ENCODE assay signal across 9 cellular contexts in genomic region chr2:159968282-159968900, GRCh38.
DNase-seq lines count a peak whose midpoint lies in the region; ATAC-seq, FAIRE-seq and TF ChIP-seq lines count a peak whose summit lies in the region.
"Had no signal": no experiment of that assay in that cellular context is flagged by ENCODE, and none has a peak within 500 bp of the region (broad histone marks: within the 10 kb centered on the region; RNA-seq: fewer than 3 reads in every experiment).

No MANE protein-coding gene starts in this region.

- ATAC-seq in HG02571 (IDR thresholded peaks at IDR 0.05; ENCODE audit: unreplicated experiment) = peak; percentile 40

- TF ChIP-seq POLR2A in transverse colon (IDR thresholded peaks at IDR 0.05) = no peak

- H3K4me1 Mint-ChIP-seq in astrocyte (ENCODE audit: low read depth, unreplicated experiment) = no peaks in the 10 kb centered on the region
- H3K4me1 Mint-ChIP-seq in T-helper 2 cell treated with Interferon-gamma antibody and Interleukin-4, amounts not matched to agents 5 μg/mL and 100 μg/mL, for 36 hours (ENCODE audit: low read depth) = no peaks in the 10 kb centered on the region
- H3K4me1 Mint-ChIP-seq: central memory CD8-positive, alpha-beta T cell had no signal

- H3K27me3 Mint-ChIP-seq in astrocyte (ENCODE audit: low read depth, unreplicated experiment) = no peaks in the 10 kb centered on the region
- H3K27me3 Mint-ChIP-seq in T-helper 2 cell treated with Interferon-gamma antibody and Interleukin-4, amounts not matched to agents 5 μg/mL and 100 μg/mL, for 36 hours (ENCODE audit: low read depth) = no peaks in the 10 kb centered on the region

- WGBS in transverse colon (ENCODE audit: low coverage in 1 of 2), 2 donors = 0 to 11% methylated on average over 1 to 2 of the region's 2 CpGs

- H3K27me3 ChIP-seq in astrocyte (ENCODE audit: insufficient read depth, low read length) = no peaks in the 10 kb centered on the region
- no peaks in the 10 kb centered on the region for H3K27me3 ChIP-seq in transverse colon

- peak; percentile 60 for FAIRE-seq in astrocyte (lab: Jason Lieb, UNC)

- H3K9ac ChIP-seq in astrocyte (ENCODE audit: low read length) = no peak overlapping the region

- H3K4me1 ChIP-seq in astrocyte (ENCODE audit: insufficient read depth, low read length) = no peaks in the 10 kb centered on the region
- H3K4me1 ChIP-seq in transverse colon = no peaks in the 10 kb centered on the region

- DNase-seq in stimulated activated CD4-positive, alpha-beta T cell treated with anti-CD3 and anti-CD28 coated beads, Interleukin-1b, Interleukin-23, amount 100 ng/mL, for 48 hours = peak; percentile 4
- no peak for DNase-seq in stimulated activated CD4-positive, alpha-beta T cell treated with anti-CD3 and anti-CD28 coated beads, Interleukin-2, amount 100 ng/mL, for 24 hours
- DNase-seq in NCI-H2171 (lab: John Stamatoyannopoulos, UW) (peak; percentile 55), astrocyte (ENCODE audit: low read depth) (peak; percentile 22), iPS-NIHi7 (ENCODE audit: extremely low spot score) (peak; percentile 80), transverse colon (peak; percentile 8)
- DNase-seq in T-helper 2 cell treated with Interferon-gamma antibody and Interleukin-4, amounts not matched to agents 5 μg/mL and 100 μg/mL, for 36 hours (ENCODE audit: low spot score) = no peak

- H3K27ac Mint-ChIP-seq in astrocyte (ENCODE audit: unreplicated experiment) = no peak overlapping the region
- no peak overlapping the region for H3K27ac Mint-ChIP-seq in T-helper 2 cell treated with Interferon-gamma antibody and Interleukin-4, amounts not matched to agents 5 μg/mL and 100 μg/mL, for 36 hours

- peaks cover 3% of the 10 kb centered on the region for H3K36me3 Mint-ChIP-seq in astrocyte (ENCODE audit: low read depth, unreplicated experiment)
- H3K36me3 Mint-ChIP-seq in T-helper 2 cell treated with Interferon-gamma antibody and Interleukin-4, amounts not matched to agents 5 μg/mL and 100 μg/mL, for 36 hours (ENCODE audit: low read depth) = no peaks in the 10 kb centered on the region

- no peaks in the 10 kb centered on the region for H4K20me1 ChIP-seq in astrocyte (ENCODE audit: insufficient read depth, low read length)

- H3K36me3 ChIP-seq in astrocyte (ENCODE audit: insufficient read depth, low read length) (peaks cover 3% of the 10 kb centered on the region), transverse colon (no peaks in the 10 kb centered on the region)

- intact Hi-C loops in transverse colon (cut with DNase I; ENCODE audit: low total_unique reads) = no loop called here

- no peak overlapping the region for H2AFZ ChIP-seq in astrocyte (ENCODE audit: low read depth, low read length)

- H3K4me3 ChIP-seq in astrocyte (ENCODE audit: insufficient read depth, low read depth, low read length) = no peak overlapping the region
- H3K4me3 ChIP-seq in transverse colon = no peak overlapping the region

- H3K9me3 Mint-ChIP-seq in astrocyte (ENCODE audit: unreplicated experiment) = no peaks in the 10 kb centered on the region
- no peaks in the 10 kb centered on the region for H3K9me3 Mint-ChIP-seq in T-helper 2 cell treated with Interferon-gamma antibody and Interleukin-4, amounts not matched to agents 5 μg/mL and 100 μg/mL, for 36 hours
- H3K9me3 Mint-ChIP-seq: central memory CD8-positive, alpha-beta T cell had no signal

- no peak overlapping the region for H3K4me2 ChIP-seq in astrocyte (ENCODE audit: low read length)

- TF ChIP-seq CTCF in astrocyte (IDR thresholded peaks at IDR 0.05; ENCODE audit: insufficient read depth, low read depth, low read length) (peak; percentile 53), transverse colon (IDR thresholded peaks at IDR 0.05) (peak in 4 of 5 experiments; percentile 14 to 29 (median 22))

- no peak for TF ChIP-seq EP300 in transverse colon (IDR thresholded peaks at IDR 0.05; ENCODE audit: low read depth)

- H3K9me3 ChIP-seq in astrocyte (ENCODE audit: insufficient read depth, low read depth, low read length) (no peaks in the 10 kb centered on the region), transverse colon (no peaks in the 10 kb centered on the region)

- no peaks in the 10 kb centered on the region for H3K79me2 ChIP-seq in astrocyte (ENCODE audit: insufficient read depth, low read length)

- no peak overlapping the region for H3K27ac ChIP-seq in astrocyte (ENCODE audit: low read depth, low read length)
- H3K27ac ChIP-seq in transverse colon = no peak overlapping the region

- no peak overlapping the region for H3K4me3 Mint-ChIP-seq in astrocyte (ENCODE audit: unreplicated experiment)
- no peak overlapping the region for H3K4me3 Mint-ChIP-seq in T-helper 2 cell treated with Interferon-gamma antibody and Interleukin-4, amounts not matched to agents 5 μg/mL and 100 μg/mL, for 36 hours
- H3K4me3 Mint-ChIP-seq: central memory CD8-positive, alpha-beta T cell had no signal

- in situ Hi-C loops in transverse colon (cut with MboI; ENCODE audit: low pct_ligation_motif_present in 1 of 4, low pct_unique_long_range_greater_than_20kb in 1 of 4, low sequenced_read_pairs in 3 of 4) = no loop called here

Comparison
In these comparisons a context has a peak if more than half of its experiments do, and no peak if none do; other contexts are left out.
1. DNase-seq: peak in stimulated activated CD4-positive, alpha-beta T cell treated with anti-CD3 and anti-CD28 coated beads, Interleukin-1b, Interleukin-23, amount 100 ng/mL, for 48 hours (single experiment), NCI-H2171 (single experiment), astrocyte (single experiment), iPS-NIHi7 (single experiment) and transverse colon (single experiment); none in stimulated activated CD4-positive, alpha-beta T cell treated with anti-CD3 and anti-CD28 coated beads, Interleukin-2, amount 100 ng/mL, for 24 hours (0 of 2) and T-helper 2 cell treated with Interferon-gamma antibody and Interleukin-4, amounts not matched to agents 5 μg/mL and 100 μg/mL, for 36 hours (single experiment).